Comparison of ENCODE assay signal across 21 cellular contexts in the genomic region with DNA sequence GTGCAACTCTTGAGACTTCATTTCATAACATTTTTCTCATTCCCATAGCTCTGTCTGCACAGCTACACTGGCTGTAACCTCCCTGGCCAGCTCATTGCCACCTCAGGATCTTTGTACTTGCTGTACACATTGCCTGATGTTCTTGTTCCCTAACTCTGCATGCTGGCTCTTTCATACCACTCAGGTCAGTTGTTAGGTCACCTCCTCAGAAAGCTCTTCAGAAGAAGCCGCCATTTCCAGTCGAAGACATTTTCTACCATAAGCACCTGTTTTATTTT.
DNase-seq lines count a peak whose midpoint lies in the region; ATAC-seq and TF ChIP-seq lines count a peak whose summit lies in the region.
"Had no signal": no experiment of that assay in that cellular context is flagged by ENCODE, and none has a peak within 500 bp of the region (broad histone marks: within the 10 kb centered on the region; RNA-seq: fewer than 3 reads in every experiment).

No MANE protein-coding gene starts in this region.

- peaks cover 0 to 23% of the 10 kb centered on the region in 2 donors for H3K4me1 ChIP-seq in right atrium auricular region
- H3K4me1 ChIP-seq in upper lobe of left lung, result peaks cover 23 to 66% (median 48%) of the 10 kb centered on the region in 4 donors
- no peaks in the 10 kb centered on the region for H3K4me1 ChIP-seq in breast epithelium
- H3K4me1 ChIP-seq: parathyroid adenoma, tibial artery had no signal

- no peaks in the 10 kb centered on the region for H3K9me3 Mint-ChIP-seq in activated CD8-positive, alpha-beta T cell treated with anti-CD3 and anti-CD28 coated beads, Interleukin-2, amount 10 ng/mL, durations not matched to agents 7 days and 5 days (ENCODE audit: insufficient read depth)
- H3K9me3 Mint-ChIP-seq in immature natural killer cell, result no peaks in the 10 kb centered on the region
- H3K9me3 Mint-ChIP-seq: stimulated activated memory B cell treated with anti-CD40 and anti-IgM and Interleukin-4, amounts not matched to agents 10 μg/mL and 1 μg/mL and 100 μg/mL, for 72 hours had no signal

- H3K27me3 ChIP-seq in right atrium auricular region (no peaks in the 10 kb centered on the region), upper lobe of left lung (no peaks in the 10 kb centered on the region), breast epithelium (no peaks in the 10 kb centered on the region)
- H3K27me3 ChIP-seq: esophagus muscularis mucosa, tibial artery had no signal

- CTCF ChIA-PET in activated CD8-positive, alpha-beta T cell treated with anti-CD3 and anti-CD28 coated beads, Interleukin-2, amount 10 ng/mL, durations not matched to agents 7 days and 5 days (lab: Charles Lee), result interaction anchor here (0.9 to 8.1 kb wide), 6 partner anchors 12 to 67 kb away, joined by 3 to 79 read pairs (median 7); no protein-coding TSS in a partner anchor

- intact Hi-C loops in Right ventricle myocardium superior (cut with DNase I) (no loop called here), breast epithelium (cut with DNase I; ENCODE audit: low total_unique reads) (no loop called here)

- TF ChIP-seq POLR2A in upper lobe of left lung (IDR thresholded peaks at IDR 0.05) (no peak), breast epithelium (IDR thresholded peaks at IDR 0.05) (no peak)

- H3K9me3 ChIP-seq in right atrium auricular region (no peaks in the 10 kb centered on the region), upper lobe of left lung (no peaks in the 10 kb centered on the region), breast epithelium (no peaks in the 10 kb centered on the region)
- H3K9me3 ChIP-seq: esophagus muscularis mucosa, tibial artery had no signal

- no peak overlapping the region for H3K27ac ChIP-seq in right atrium auricular region
- H3K27ac ChIP-seq in upper lobe of left lung, result peak overlapping the region in 3 of 4 donors; percentile 36 to 68 (median 50)
- H3K27ac ChIP-seq in breast epithelium, result no peak overlapping the region
- H3K27ac ChIP-seq: esophagus muscularis mucosa, GM23248, parathyroid adenoma, tibial artery had no signal

- H3K27me3 Mint-ChIP-seq in activated CD8-positive, alpha-beta T cell treated with anti-CD3 and anti-CD28 coated beads, Interleukin-2, amount 10 ng/mL, durations not matched to agents 7 days and 5 days (ENCODE audit: low read depth), result no peaks in the 10 kb centered on the region
- peaks cover 0 to 2% (median 0%) of the 10 kb centered on the region in 3 donors for H3K27me3 Mint-ChIP-seq in immature natural killer cell (ENCODE audit: low read depth in 3 of 3)
- H3K27me3 Mint-ChIP-seq: stimulated activated memory B cell treated with anti-CD40 and anti-IgM and Interleukin-4, amounts not matched to agents 10 μg/mL and 1 μg/mL and 100 μg/mL, for 72 hours had no signal

- peak overlapping the region; percentile 10 for H3K27ac Mint-ChIP-seq in activated CD8-positive, alpha-beta T cell treated with anti-CD3 and anti-CD28 coated beads, Interleukin-2, amount 10 ng/mL, durations not matched to agents 7 days and 5 days
- H3K27ac Mint-ChIP-seq in immature natural killer cell, result peak overlapping the region in 4 of 6 donors; percentile 14 to 32 (median 30)

- TF ChIP-seq EP300 in upper lobe of left lung (IDR thresholded peaks at IDR 0.05), result no peak

- H3K36me3 ChIP-seq in right atrium auricular region (no peaks in the 10 kb centered on the region), upper lobe of left lung (peaks cover 0 to 9% (median 3%) of the 10 kb centered on the region in 4 donors), breast epithelium (no peaks in the 10 kb centered on the region)
- H3K36me3 ChIP-seq: tibial artery had no signal

- DNase-seq in Right ventricle myocardium superior (no peak), right atrium auricular region (ENCODE audit: low spot score) (no peak), immature natural killer cell (no peak), upper lobe of left lung (peak in 1 of 2 donors; percentile 70), DMS79 treated with DMSO at 0.1 percent for 48 hours (lab: John Stamatoyannopoulos, UW) (no peak), breast epithelium (ENCODE audit: low spot score in 2 of 2) (no peak)
- no peak for DNase-seq in activated CD8-positive, alpha-beta T cell treated with anti-CD3 and anti-CD28 coated beads, Interleukin-2, amount 10 ng/mL, durations not matched to agents 7 days and 5 days
- DNase-seq: activated CD4-positive, alpha-beta T cell treated with anti-CD3 and anti-CD28 coated beads, Interleukin-2, amount 50 U/mL, for 4 hours; anterior cingulate cortex; cerebellar nuclear complex; effector CD8-positive, alpha-beta T cell; GM23248; KBM-7; NCI-H2081; NCI-H524 treated with DMSO at 0.1 percent for 48 hours; tibial artery had no signal

- 63 to 66% methylated on average over 2 of the region's 2 CpGs for WGBS in upper lobe of left lung, 2 donors

- H3K4me1 Mint-ChIP-seq in activated CD8-positive, alpha-beta T cell treated with anti-CD3 and anti-CD28 coated beads, Interleukin-2, amount 10 ng/mL, durations not matched to agents 7 days and 5 days (ENCODE audit: low read depth), result peaks cover 50% of the 10 kb centered on the region
- H3K4me1 Mint-ChIP-seq in immature natural killer cell, result peaks cover 51 to 59% of the 10 kb centered on the region in 2 donors

- H3K4me3 Mint-ChIP-seq in activated CD8-positive, alpha-beta T cell treated with anti-CD3 and anti-CD28 coated beads, Interleukin-2, amount 10 ng/mL, durations not matched to agents 7 days and 5 days, result no peak overlapping the region
- H3K4me3 Mint-ChIP-seq in immature natural killer cell, result peak overlapping the region; percentile 8 to 51 (median 35)
- H3K4me3 Mint-ChIP-seq: stimulated activated memory B cell treated with anti-CD40 and anti-IgM and Interleukin-4, amounts not matched to agents 10 μg/mL and 1 μg/mL and 100 μg/mL, for 72 hours had no signal

- ATAC-seq in Right ventricle myocardium superior (ENCODE audit: poor library complexity), result peak; percentile 39
- ATAC-seq in activated CD8-positive, alpha-beta T cell treated with anti-CD3 and anti-CD28 coated beads, Interleukin-2, amount 10 ng/mL, durations not matched to agents 7 days and 5 days, result no peak
- peak; percentile 49 to 72 for ATAC-seq in upper lobe of left lung (ENCODE audit: low FRiP score in 2 of 2)
- ATAC-seq in HG03135 (IDR thresholded peaks at IDR 0.05; ENCODE audit: unreplicated experiment), result no peak
- ATAC-seq: sciatic nerve; stimulated activated memory B cell treated with anti-CD40 and anti-IgM and Interleukin-4, amounts not matched to agents 10 μg/mL and 1 μg/mL and 100 μg/mL, for 72 hours had no signal

- POLR2A ChIA-PET in activated CD8-positive, alpha-beta T cell treated with anti-CD3 and anti-CD28 coated beads, Interleukin-2, amount 10 ng/mL, durations not matched to agents 7 days and 5 days (lab: Charles Lee), result interaction anchor here (0.5 to 1.7 kb wide), 3 partner anchors 10 to 24 kb away, joined by 3 to 4 read pairs (median 4); no protein-coding TSS in a partner anchor

- TF ChIP-seq CTCF in right atrium auricular region (IDR thresholded peaks at IDR 0.05) (no peak), upper lobe of left lung (IDR thresholded peaks at IDR 0.05) (no peak), breast epithelium (IDR thresholded peaks at IDR 0.05) (no peak)

- H3K4me3 ChIP-seq in right atrium auricular region (no peak overlapping the region), upper lobe of left lung (no peak overlapping the region), breast epithelium (no peak overlapping the region)
- H3K4me3 ChIP-seq: esophagus muscularis mucosa, GM23248, tibial artery had no signal

- H3K36me3 Mint-ChIP-seq in activated CD8-positive, alpha-beta T cell treated with anti-CD3 and anti-CD28 coated beads, Interleukin-2, amount 10 ng/mL, durations not matched to agents 7 days and 5 days (ENCODE audit: low read depth), result peaks cover 15% of the 10 kb centered on the region
- H3K36me3 Mint-ChIP-seq in immature natural killer cell, result peaks cover 0 to 5% (median 0%) of the 10 kb centered on the region in 3 donors

Comparison
In these comparisons a context has a peak if more than half of its experiments do, and no peak if none do; other contexts are left out.
1. ATAC-seq: peak in Right ventricle myocardium superior (single experiment) and upper lobe of left lung (2 of 2); none in activated CD8-positive, alpha-beta T cell treated with anti-CD3 and anti-CD28 coated beads, Interleukin-2, amount 10 ng/mL, durations not matched to agents 7 days and 5 days (single experiment) and HG03135 (single experiment).
2. H3K27ac ChIP-seq: peak in upper lobe of left lung (3 of 4); none in right atrium auricular region (0 of 2) and breast epithelium (0 of 2).